18 cellular contexts compared by ENCODE assay signal in the genomic region with DNA sequence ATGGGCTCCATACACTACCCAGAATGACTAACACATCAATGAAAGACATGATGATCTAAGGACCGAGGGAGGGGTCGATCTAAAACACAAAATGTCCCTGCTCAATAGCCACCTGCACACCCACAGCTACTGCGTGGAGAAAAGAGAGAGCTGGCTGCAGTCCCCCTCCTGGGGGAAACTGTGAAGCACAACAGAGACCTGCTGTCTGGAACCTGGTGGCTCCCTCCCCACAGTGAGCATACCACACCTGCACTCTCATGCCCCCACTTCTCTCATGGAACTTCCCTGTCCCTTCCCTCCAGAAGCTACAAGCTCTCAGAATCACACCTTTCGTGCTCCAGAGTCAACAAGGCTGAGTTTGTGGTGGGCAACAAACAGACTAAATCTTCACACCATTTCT.
"Had no signal": no experiment of that assay in that cellular context is flagged by ENCODE, and none has a peak within 500 bp of the region (broad histone marks: within the 10 kb centered on the region; RNA-seq: fewer than 3 reads in every experiment).

No MANE protein-coding gene starts in this region.

- H3K27ac Mint-ChIP-seq: activated naive CD4-positive, alpha-beta T cell treated with anti-CD3 and anti-CD28 coated beads for 36 hours; activated naive CD8-positive, alpha-beta T cell treated with anti-CD3 and anti-CD28 coated beads, Interleukin-2, amount 50 U/mL, for 24 hours; activated T-helper 2 cell treated with anti-CD3 and anti-CD28 coated beads, Interferon-gamma antibody, Interleukin-2, Interleukin-4, amounts not matched to agents 10 μg/mL and 5 μg/mL and 100 μg/mL, durations not matched to agents 14 hours and 24 hours and 36 hours; effector memory CD8-positive, alpha-beta T cell; naive B cell; stimulated activated naive B cell treated with anti-CD40 and anti-IgM and Interleukin-4, amounts not matched to agents 10 μg/mL and 1 μg/mL and 100 μg/mL, for 72 hours had no signal

- H3K4me1 ChIP-seq: gastrocnemius medialis, parathyroid adenoma, vagina had no signal

- H3K36me3 ChIP-seq: gastrocnemius medialis, tibial artery, vagina had no signal

- H3K4me3 Mint-ChIP-seq: activated naive CD4-positive, alpha-beta T cell treated with anti-CD3 and anti-CD28 coated beads for 36 hours; activated naive CD8-positive, alpha-beta T cell treated with anti-CD3 and anti-CD28 coated beads, Interleukin-2, amount 50 U/mL, for 24 hours; effector memory CD8-positive, alpha-beta T cell; stimulated activated naive B cell treated with anti-CD40 and anti-IgM and Interleukin-4, amounts not matched to agents 10 μg/mL and 1 μg/mL and 100 μg/mL, for 72 hours had no signal

- FAIRE-seq: bronchial epithelial cell, keratinocyte had no signal

- H3K9me3 ChIP-seq: gastrocnemius medialis, tibial artery, vagina had no signal

- H3K4me3 ChIP-seq: gastrocnemius medialis, tibial artery, vagina had no signal

- H3K27me3 ChIP-seq: tibial artery, vagina had no signal

- H2AFZ ChIP-seq: parathyroid adenoma had no signal

- H3K27me3 Mint-ChIP-seq: naive B cell had no signal

- H3K27ac ChIP-seq: epithelial cell of prostate, gastrocnemius medialis, parathyroid adenoma, tibial artery, vagina had no signal

- H3K79me2 ChIP-seq: parathyroid adenoma had no signal

- H3K9ac ChIP-seq: parathyroid adenoma had no signal

- DNase-seq: activated CD4-positive, alpha-beta T cell treated with anti-CD3 and anti-CD28 coated beads, Interleukin-2, amount 50 U/mL, for 48 hours; activated naive CD4-positive, alpha-beta T cell treated with anti-CD3 and anti-CD28 coated beads for 36 hours; activated naive CD8-positive, alpha-beta T cell treated with anti-CD3 and anti-CD28 coated beads, Interleukin-2, amount 50 U/mL, for 24 hours; aorta; dermis blood vessel endothelial cell; effector memory CD8-positive, alpha-beta T cell; gastrocnemius medialis; naive B cell; stimulated activated CD4-positive, alpha-beta T cell treated with anti-CD3 and anti-CD28 coated beads, Interleukin-15, amount 100 ng/mL, for 24 hours; stimulated activated CD4-positive, alpha-beta T cell treated with anti-CD3 and anti-CD28 coated beads, Interleukin-4, amount 100 ng/mL, for 1 hour; stimulated activated naive B cell treated with anti-CD40 and anti-IgM and Interleukin-4, amounts not matched to agents 10 μg/mL and 1 μg/mL and 100 μg/mL, for 72 hours; tibial artery had no signal

- H3K4me1 Mint-ChIP-seq: activated naive CD8-positive, alpha-beta T cell treated with anti-CD3 and anti-CD28 coated beads, Interleukin-2, amount 50 U/mL, for 24 hours; naive B cell; stimulated activated naive B cell treated with anti-CD40 and anti-IgM and Interleukin-4, amounts not matched to agents 10 μg/mL and 1 μg/mL and 100 μg/mL, for 72 hours had no signal
